Comparison of ENCODE assay signal across 12 cellular contexts in genomic region chr7:150983893-150984368, GRCh38. TPM values are rescaled to one million over a fixed set of nuclear protein-coding genes. Genes with fewer than 3 reads are reported as not detected.
DNase-seq lines count a peak whose midpoint lies in the region; ATAC-seq, FAIRE-seq and TF ChIP-seq lines count a peak whose summit lies in the region.
"Had no signal": no experiment of that assay in that cellular context is flagged by ENCODE, and none has a peak within 500 bp of the region (broad histone marks: within the 10 kb centered on the region; RNA-seq: fewer than 3 reads in every experiment).

No MANE protein-coding gene starts in this region.

- no peak for FAIRE-seq in kidney (lab: Jason Lieb, UNC)
- FAIRE-seq: GM19239 had no signal

- H3K4me3 ChIP-seq in H7 (ENCODE audit: insufficient read depth, low read depth, low read length), result no peak overlapping the region
- H3K4me3 ChIP-seq in kidney (ENCODE audit: low read length in 2 of 2), result no peak overlapping the region

- H3K9ac ChIP-seq in kidney (ENCODE audit: low read length in 2 of 2), result no peak overlapping the region

- CTCF ChIA-PET in WTC11 (lab: Charles Lee), result interaction anchor here (0.6 to 4.5 kb wide), 15 partner anchors 9 to 184 kb away, joined by 3 to 96 read pairs (median 8); no protein-coding TSS in a partner anchor

- DNase-seq in AG08395 (ENCODE audit: low spot score) (peak; percentile 46), H7 (peak; percentile 80), WTC11 (ENCODE audit: low spot score) (peak; percentile 67), iPS-NIHi7 (ENCODE audit: extremely low spot score) (peak; percentile 68), kidney (no peak), retina (no peak), pons (ENCODE audit: low spot score) (no peak)
- DNase-seq: SHP77 treated with DMSO at 0.1 percent for 48 hours had no signal

- H3K27me3 ChIP-seq in H7 (ENCODE audit: control insufficient read depth, insufficient read depth, low read length), result peaks cover 25% of the 10 kb centered on the region

- H3K4me1 Mint-ChIP-seq in WTC11, result peaks cover 27% of the 10 kb centered on the region

- H3K36me3 ChIP-seq in H7 (replicated peaks; ENCODE audit: control insufficient read depth, insufficient read depth, low read length) (no peaks in the 10 kb centered on the region), kidney (ENCODE audit: control insufficient read depth in 1 of 2, insufficient read depth in 2 of 2, low read length in 2 of 2) (no peaks in the 10 kb centered on the region)

- no peak overlapping the region for H3K27ac ChIP-seq in kidney (ENCODE audit: low read depth in 2 of 2, low read length in 2 of 2)

- POLR2A ChIA-PET in WTC11 (lab: Charles Lee), result no interaction called here

- no peaks in the 10 kb centered on the region for H3K9me3 Mint-ChIP-seq in WTC11
- H3K9me3 Mint-ChIP-seq: dendritic cell treated with granulocyte-macrophage colony-stimulating factor and Interleukin-4, amounts not matched to agents 40 ng/mL and 50 ng/mL, for 4 days had no signal

- no peaks in the 10 kb centered on the region for H3K36me3 Mint-ChIP-seq in WTC11

- H3K4me3 Mint-ChIP-seq in WTC11, result no peak overlapping the region
- H3K4me3 Mint-ChIP-seq: dendritic cell treated with granulocyte-macrophage colony-stimulating factor and Interleukin-4, amounts not matched to agents 40 ng/mL and 50 ng/mL, for 4 days had no signal

- no peak overlapping the region for H3K27ac Mint-ChIP-seq in WTC11
- H3K27ac Mint-ChIP-seq: dendritic cell treated with granulocyte-macrophage colony-stimulating factor and Interleukin-4, amounts not matched to agents 40 ng/mL and 50 ng/mL, for 4 days had no signal

- H3K9me3 ChIP-seq in kidney (ENCODE audit: control insufficient read depth in 1 of 2, low read length in 2 of 2), result no peaks in the 10 kb centered on the region

- peaks cover 0 to 4% of the 10 kb centered on the region in 2 donors for H3K4me1 ChIP-seq in kidney (ENCODE audit: control insufficient read depth in 1 of 2, insufficient read depth in 1 of 2, low read depth in 1 of 2, low read length in 2 of 2)

- intact Hi-C loops in kidney (cut with DNase I), result no loop called here

- ATAC-seq in WTC11 (no peak), esophagus mucosa (no peak)
- ATAC-seq: right cardiac atrium had no signal

- H3K27me3 Mint-ChIP-seq in WTC11 (ENCODE audit: low read depth), result peaks cover 62% of the 10 kb centered on the region

- TF ChIP-seq CTCF in WTC11 (IDR thresholded peaks at IDR 0.05) (no peak), kidney (IDR thresholded peaks at IDR 0.05; ENCODE audit: borderline replicate concordance, extremely low read depth, insufficient read depth) (no peak)

TF ChIP-seq in WTC11, 78 proteins besides CTCF, POLR2A, EP300 and RAD21 (continues in another document):
- TF ChIP-seq PREB (CRISPR knock-in tag; IDR thresholded peaks at IDR 0.05; ENCODE audit: borderline replicate concordance), result no peak
- no peak for TF ChIP-seq MAX (CRISPR knock-in tag; IDR thresholded peaks at IDR 0.05)
- no peak for TF ChIP-seq IRF2 (CRISPR knock-in tag; IDR thresholded peaks at IDR 0.05; ENCODE audit: borderline replicate concordance, low read depth)
- peak; percentile 80; the same call in 1 of the 2 replicates for TF ChIP-seq ARID4B (CRISPR knock-in tag; IDR thresholded peaks at IDR 0.05; ENCODE audit: borderline replicate concordance)
- TF ChIP-seq NR3C1 (CRISPR knock-in tag; conservative IDR thresholded peaks at IDR 0.05; ENCODE audit: low read depth), result no peak
- TF ChIP-seq STAT6 (CRISPR knock-in tag; conservative IDR thresholded peaks at IDR 0.05; ENCODE audit: low read depth), result no peak
- no peak for TF ChIP-seq GTF2I (CRISPR knock-in tag; conservative IDR thresholded peaks at IDR 0.05)
- 0 out of 2 replicates have a peak, but pooled peaks have one; percentile 23 for TF ChIP-seq RELA (CRISPR knock-in tag; IDR thresholded peaks at IDR 0.05; ENCODE audit: borderline replicate concordance)

RNA-seq across cellular contexts. Expression of gene KCNH2, which starts 5.8 kb away (rescaled TPM):
- 9.3 and 9.5 TPM in 2 replicates for total RNA-seq in H7 (2014; rRNA removed; shearing (Covaris generic))
- total RNA-seq in WTC11 (2021), result 13.9 to 16.2 TPM (median 14.6 TPM) in 3 replicates
- 1.3 TPM for total RNA-seq in kidney
- polyA plus RNA-seq in kidney (ENCODE audit: insufficient read depth, low read depth, low replicate concordance), result 1.5 TPM
- 0.20 TPM for total RNA-seq in esophagus mucosa

RNA-seq across cellular contexts. Expression of gene NOS3, which starts 6.9 kb away (rescaled TPM):
- total RNA-seq in H7 (2014; rRNA removed; shearing (Covaris generic)), result 15.5 and 16.5 TPM in 2 replicates
- total RNA-seq in WTC11 (2021) (5.7 to 7.0 TPM (median 6.6 TPM) in 3 replicates), kidney (51.7 TPM), esophagus mucosa (3.1 TPM)
- polyA plus RNA-seq in kidney (ENCODE audit: insufficient read depth, low read depth, low replicate concordance), result 9.3 TPM

RNA-seq across cellular contexts. Expression of gene ATG9B, which starts 40.4 kb away (rescaled TPM):
- total RNA-seq in H7 (2014; rRNA removed; shearing (Covaris generic)), result 1.7 TPM in 2 replicates
- total RNA-seq in WTC11 (2021) (2.4 to 3.8 TPM (median 2.4 TPM) in 3 replicates), kidney (0.19 TPM), esophagus mucosa (16.7 TPM)
- polyA plus RNA-seq in kidney (ENCODE audit: insufficient read depth, low read depth, low replicate concordance), result 0.19 TPM

RNA-seq across cellular contexts. Expression of gene ABCB8, which starts 44.3 kb away (rescaled TPM):
- 26.7 and 29.7 TPM in 2 replicates for total RNA-seq in H7 (2014; rRNA removed; shearing (Covaris generic))
- total RNA-seq in WTC11 (2021), result 27.9 to 35.9 TPM (median 28.4 TPM) in 3 replicates
- 36.0 TPM for total RNA-seq in kidney
- 34.3 TPM for polyA plus RNA-seq in kidney (ENCODE audit: insufficient read depth, low read depth, low replicate concordance)
- 25.1 TPM for total RNA-seq in esophagus mucosa

Comparison
In these comparisons a context has a peak if more than half of its experiments do, and no peak if none do; other contexts are left out.
1. DNase-seq: peak in AG08395 (single experiment), H7 (single experiment), WTC11 (single experiment) and iPS-NIHi7 (single experiment); none in kidney (single experiment), retina (single experiment) and pons (single experiment).